30 cellular contexts compared by ENCODE assay signal in the genomic region with DNA sequence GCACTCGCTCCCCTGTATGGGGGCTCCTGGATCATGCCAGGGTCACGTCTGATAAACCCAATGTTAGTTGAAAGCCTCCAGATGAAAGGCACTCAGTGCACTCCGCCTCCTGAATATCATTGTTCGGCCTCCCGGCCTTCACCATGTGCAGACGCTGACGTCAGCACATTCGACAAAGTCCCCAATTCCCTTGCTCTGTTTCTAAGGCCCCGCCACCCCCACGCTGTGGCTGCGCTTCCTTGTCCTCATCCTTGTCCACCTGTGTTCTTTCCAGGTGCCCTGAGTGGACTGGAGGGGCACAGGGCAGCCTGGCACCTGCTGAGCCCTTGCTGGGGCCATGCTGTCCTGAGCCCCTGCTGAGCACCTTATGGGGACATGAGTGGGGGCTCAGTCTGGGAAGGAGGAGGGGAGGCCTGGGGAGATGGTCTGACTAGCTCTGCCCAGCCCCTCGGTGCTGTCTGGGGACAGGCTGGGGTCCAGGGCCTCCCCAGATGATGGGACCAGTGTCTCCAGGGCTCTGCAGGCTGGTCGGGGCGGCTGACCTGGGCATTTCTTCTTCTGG. TPM values are rescaled to one million over a fixed set of nuclear protein-coding genes. Genes with fewer than 3 reads are reported as not detected.
"Had no signal": no experiment of that assay in that cellular context is flagged by ENCODE, and none has a peak within 500 bp of the region (broad histone marks: within the 10 kb centered on the region; RNA-seq: fewer than 3 reads in every experiment).

No MANE protein-coding gene starts in this region.

- H3K4me1 ChIP-seq: foreskin keratinocyte, pancreas, sigmoid colon, uterus had no signal

- H3K4me1 Mint-ChIP-seq: activated B cell treated with CpG ODN at 0.5 μM for 24 hours; activated CD4-positive, alpha-beta memory T cell treated with anti-CD3 and anti-CD28 coated beads, Interleukin-2, amount 10 ng/mL, durations not matched to agents 7 days and 5 days; activated naive CD8-positive, alpha-beta T cell treated with anti-CD3 and anti-CD28 coated beads, Interleukin-2, amount 50 U/mL, for 24 hours had no signal

- H3K4me3 ChIP-seq: coronary artery, pancreas, sigmoid colon, tibial nerve, uterus had no signal

- H3K27ac Mint-ChIP-seq: activated B cell treated with CpG ODN at 0.5 μM for 24 hours; activated CD4-positive, alpha-beta memory T cell treated with anti-CD3 and anti-CD28 coated beads, Interleukin-2, amount 10 ng/mL, durations not matched to agents 7 days and 5 days; activated naive CD4-positive, alpha-beta T cell treated with anti-CD3 and anti-CD28 coated beads, Interleukin-2, amount 10 ng/mL, durations not matched to agents 7 days and 5 days; activated naive CD8-positive, alpha-beta T cell treated with anti-CD3 and anti-CD28 coated beads, Interleukin-2, amount 50 U/mL, for 24 hours; activated T-cell treated with anti-CD3 and anti-CD28 coated beads, Interleukin-2, amount 50 U/mL, for 24 hours had no signal

- DNase-seq: activated B cell treated with CpG ODN at 0.5 μM for 24 hours; activated CD4-positive, alpha-beta memory T cell treated with anti-CD3 and anti-CD28 coated beads, Interleukin-2, amount 10 ng/mL, durations not matched to agents 7 days and 5 days; activated CD4-positive, alpha-beta T cell treated with anti-CD3 and anti-CD28 coated beads for 4 hours; activated effector memory CD4-positive, alpha-beta T cell treated with Interleukin-2 at 50 U/mL for 16 hours; activated naive CD4-positive, alpha-beta T cell treated with anti-CD3 and anti-CD28 coated beads, Interleukin-2, amount 10 ng/mL, durations not matched to agents 7 days and 5 days; activated naive CD8-positive, alpha-beta T cell treated with anti-CD3 and anti-CD28 coated beads, Interleukin-2, amount 50 U/mL, for 24 hours; activated T-cell treated with anti-CD3 and anti-CD28 coated beads, Interleukin-2, amount 50 U/mL, for 24 hours; anterior cingulate cortex; central memory CD4-positive, alpha-beta T cell; foreskin keratinocyte; hippocampal formation; islet precursor cell; mammary epithelial cell; midbrain; sigmoid colon; stimulated activated CD4-positive, alpha-beta T cell treated with anti-CD3 and anti-CD28 coated beads, Interleukin-2, amount 100 ng/mL, for 24 hours; stimulated activated naive CD4-positive, alpha-beta T cell treated with Interleukin-2 at 50 U/mL for 16 hours; substantia nigra; T-helper 1 cell; T-helper 9 cell; uterus had no signal

- H3K4me3 Mint-ChIP-seq: activated B cell treated with CpG ODN at 0.5 μM for 24 hours; activated CD4-positive, alpha-beta memory T cell treated with anti-CD3 and anti-CD28 coated beads, Interleukin-2, amount 10 ng/mL, durations not matched to agents 7 days and 5 days; activated naive CD4-positive, alpha-beta T cell treated with anti-CD3 and anti-CD28 coated beads, Interleukin-2, amount 10 ng/mL, durations not matched to agents 7 days and 5 days; activated naive CD8-positive, alpha-beta T cell treated with anti-CD3 and anti-CD28 coated beads, Interleukin-2, amount 50 U/mL, for 24 hours; activated T-cell treated with anti-CD3 and anti-CD28 coated beads, Interleukin-2, amount 50 U/mL, for 24 hours; brain had no signal

- ATAC-seq: activated naive CD8-positive, alpha-beta T cell treated with anti-CD3 and anti-CD28 coated beads, Interleukin-2, amount 50 U/mL, for 24 hours; foreskin keratinocyte; left lobe of liver; pancreas had no signal

- H3K9me3 ChIP-seq: neutrophil, pancreas, uterus had no signal

- H3K27ac ChIP-seq: coronary artery, foreskin keratinocyte, neutrophil, pancreas, sigmoid colon, tibial nerve, uterus had no signal

RNA-seq across cellular contexts. Expression of a gene that starts 9.8 kb away (rescaled TPM):
- total RNA-seq: activated B cell treated with CpG ODN at 0.5 μM for 24 hours; activated CD4-positive, alpha-beta memory T cell treated with anti-CD3 and anti-CD28 coated beads, Interleukin-2, amount 10 ng/mL, durations not matched to agents 7 days and 5 days; epithelial cell of proximal tubule; fibroblast of lung; foreskin keratinocyte; left lobe of liver; mammary epithelial cell; myocyte; pancreas; sigmoid colon; tibial nerve; uterus had no signal
- polyA plus RNA-seq: fibroblast of lung, foreskin keratinocyte, mammary epithelial cell, pancreas, sigmoid colon had no signal
